8 cellular contexts compared by ENCODE assay signal in the genomic region with DNA sequence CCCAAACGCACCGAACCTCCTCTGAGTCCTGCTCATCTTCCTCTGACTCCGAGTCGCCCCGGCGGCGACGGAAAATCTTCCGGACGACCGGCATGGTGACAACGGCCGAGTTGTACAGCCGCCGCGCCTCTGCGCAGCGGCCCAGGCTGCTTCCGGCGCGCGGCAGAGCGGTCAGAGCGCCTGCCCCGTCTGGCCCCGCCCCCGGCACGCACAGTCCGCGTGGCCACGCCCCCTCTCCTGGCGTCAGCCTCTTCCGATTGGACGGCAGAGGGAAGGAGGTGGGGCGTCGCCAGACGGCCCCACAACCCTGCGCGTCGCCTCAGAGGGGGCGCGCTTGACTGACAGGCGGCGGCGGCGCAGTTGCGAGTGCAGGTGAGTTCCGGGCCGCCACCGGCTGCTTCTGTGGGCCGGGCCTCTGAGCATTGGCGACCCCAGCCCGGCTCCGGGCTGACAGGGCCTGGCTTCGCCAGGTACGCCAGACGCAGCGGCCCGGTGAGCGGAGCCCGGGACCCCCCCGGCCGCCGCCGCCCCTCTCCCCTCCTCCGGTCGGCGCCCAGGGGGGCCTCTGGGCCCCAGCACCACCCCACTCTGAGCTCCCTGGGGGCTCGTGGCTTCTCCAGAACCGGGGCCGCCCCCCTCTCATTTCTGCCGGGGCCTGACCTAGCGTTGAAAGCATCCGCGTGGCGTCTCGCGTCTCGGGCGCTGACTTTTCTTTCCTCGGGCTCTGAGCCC. TPM values are rescaled to one million over a fixed set of nuclear protein-coding genes. Genes with fewer than 3 reads are reported as not detected.
DNase-seq lines count a peak whose midpoint lies in the region; ATAC-seq, FAIRE-seq and TF ChIP-seq lines count a peak whose summit lies in the region.

A gene with protein sequence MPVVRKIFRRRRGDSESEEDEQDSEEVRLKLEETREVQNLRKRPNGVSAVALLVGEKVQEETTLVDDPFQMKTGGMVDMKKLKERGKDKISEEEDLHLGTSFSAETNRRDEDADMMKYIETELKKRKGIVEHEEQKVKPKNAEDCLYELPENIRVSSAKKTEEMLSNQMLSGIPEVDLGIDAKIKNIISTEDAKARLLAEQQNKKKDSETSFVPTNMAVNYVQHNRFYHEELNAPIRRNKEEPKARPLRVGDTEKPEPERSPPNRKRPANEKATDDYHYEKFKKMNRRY (minus strand): TSS at position 148 of the 732 bp plus-strand sequence. CDS start 54 bp downstream, at position 94.
A gene (plus strand): TSS at position 331 of the 732 bp plus-strand sequence. CDS start 17,098 bp downstream, outside the sequence.

- H3K27ac ChIP-seq in adrenal gland (peak within 1 kb of the TSS; percentile 17 to 90 (median 86)), heart right ventricle (peak within 1 kb of the TSS; percentile 52 to 94 (median 85))

- intact Hi-C loops in adrenal gland (cut with DNase I): no loop called here
- intact Hi-C loops in heart right ventricle (cut with DNase I): no loop called here
- intact Hi-C loops in posterior cingulate gyrus (cut with DNase I): loop anchor here (1.0 to 5.0 kb wide), 2 partner anchors 21 to 52 kb away; no protein-coding TSS in a partner anchor

- peaks cover 3% of the 10 kb centered on the region for H3K36me3 Mint-ChIP-seq in type B pancreatic cell

- no peak for TF ChIP-seq CTCF in adrenal gland (IDR thresholded peaks at IDR 0.05)
- peak in 2 of 9 donors; percentile 18 to 30 for TF ChIP-seq CTCF in heart right ventricle (IDR thresholded peaks at IDR 0.05)
- no peak for TF ChIP-seq CTCF in type B pancreatic cell (conservative IDR thresholded peaks at IDR 0.05)

- H3K4me3 ChIP-seq in adrenal gland (peak within 1 kb of the TSS; percentile 52 to 83 (median 74)), heart right ventricle (peak within 1 kb of the TSS; percentile 71 to 99 (median 94))

- no peaks in the 10 kb centered on the region for H3K9me3 Mint-ChIP-seq in type B pancreatic cell

- peak within 1 kb of the TSS; percentile 95 for H3K27ac Mint-ChIP-seq in type B pancreatic cell

- peaks cover 0 to 27% of the 10 kb centered on the region in 2 donors for H3K36me3 ChIP-seq in adrenal gland (replicated peaks in 1 of 2)
- H3K36me3 ChIP-seq in heart right ventricle: peaks cover 0 to 38% (median 19%) of the 10 kb centered on the region in 9 donors

- H3K9me3 ChIP-seq in adrenal gland (replicated peaks in 1 of 3) (no peaks in the 10 kb centered on the region), heart right ventricle (no peaks in the 10 kb centered on the region)

- TF ChIP-seq POLR2A in GM12892 (IDR thresholded peaks at IDR 0.05; ENCODE audit: low read depth, low read length): peak; percentile 93
- TF ChIP-seq POLR2A in adrenal gland (IDR thresholded peaks at IDR 0.05): peak; percentile 92 to 95

- peaks cover 24 to 45% of the 10 kb centered on the region in 2 donors for H3K4me1 ChIP-seq in adrenal gland (replicated peaks in 1 of 2)
- peaks cover 0 to 41% (median 27%) of the 10 kb centered on the region in 9 donors for H3K4me1 ChIP-seq in heart right ventricle

- no peaks in the 10 kb centered on the region for H3K27me3 Mint-ChIP-seq in type B pancreatic cell

- peaks cover 27% of the 10 kb centered on the region for H3K4me1 Mint-ChIP-seq in type B pancreatic cell (ENCODE audit: unreplicated experiment)

- H3K4me3 Mint-ChIP-seq in type B pancreatic cell: peak within 1 kb of the TSS; percentile 99

- WGBS in adrenal gland, 4 donors: 0 to 1% (median 0%) methylated on average over 13 to 81 of the region's 81 CpGs
- WGBS in heart right ventricle, 2 donors: 1% methylated on average over 78 to 81 of the region's 81 CpGs

- H3K27me3 ChIP-seq in adrenal gland: no peaks in the 10 kb centered on the region
- no peaks in the 10 kb centered on the region for H3K27me3 ChIP-seq in heart right ventricle

- FAIRE-seq in GM12892 (lab: Jason Lieb, UNC): peak; percentile 97

- ATAC-seq in HG02870 (IDR thresholded peaks at IDR 0.05; ENCODE audit: unreplicated experiment) (peak; percentile 90), heart right ventricle (peak; percentile 99 to 100 (median 100))

- DNase-seq in GM12892 (ENCODE audit: insufficient read length): peak; percentile 96
- peak; percentile 84 for DNase-seq in NCI-H146 treated with DMSO at 0.1 percent for 48 hours (lab: John Stamatoyannopoulos, UW; ENCODE audit: unreplicated experiment)
- DNase-seq in T-helper 1 cell: peak; percentile 94 to 99 (median 97)
- DNase-seq in adrenal gland: peak; percentile 95 to 98 (median 97)
- DNase-seq in heart right ventricle: peak; percentile 95 to 98
- DNase-seq in posterior cingulate gyrus: peak; percentile 88 to 100 (median 94)
- DNase-seq in type B pancreatic cell (ENCODE audit: extremely low spot score, unreplicated experiment): peak; percentile 99

RNA-seq across cellular contexts. Expression of the first gene that starts in this region (rescaled TPM):
- polyA plus RNA-seq in GM12892 (2012; ENCODE audit: missing spikeins): 37.1 TPM
- 10 to 100 TPM; 36.2 to 89.5 (median 41.5) TPM for total RNA-seq in adrenal gland
- polyA plus RNA-seq in adrenal gland: 100 to 1,000 TPM in 1 of 3 donors, 10 to 100 TPM in 2; 35.6 to 116 (median 50.8) TPM
- 10 to 100 TPM; 25.7 to 34.6 (median 30.5) TPM for total RNA-seq in heart right ventricle
- polyA plus RNA-seq in heart right ventricle: 10 to 100 TPM; 34.2 to 66.2 TPM
- total RNA-seq in type B pancreatic cell (ENCODE audit: low replicate concordance): 33.6 and 35.4 TPM in 2 replicates

RNA-seq across cellular contexts. Expression of the second gene that starts in this region (rescaled TPM):
- 9.1 TPM for polyA plus RNA-seq in GM12892 (2012; ENCODE audit: missing spikeins)
- total RNA-seq in adrenal gland (10 to 100 TPM; 17.7 to 50.1 (median 34.5) TPM), heart right ventricle (10 to 100 TPM; 10.9 to 16.8 (median 12.5) TPM), type B pancreatic cell (ENCODE audit: low replicate concordance) (37.8 and 39.2 TPM in 2 replicates)
- polyA plus RNA-seq in adrenal gland (10 to 100 TPM; 14.0 to 73.4 (median 69.5) TPM), heart right ventricle (10 to 100 TPM; 11.0 to 14.7 TPM)

Comparison
In these comparisons a context has a peak if more than half of its experiments do, and no peak if none do; other contexts are left out.
1. Peak in every context shown above with its lines: DNase-seq, ATAC-seq, H3K4me3 ChIP-seq and H3K27ac ChIP-seq.